1 cellular context compared by ENCODE assay signal in genomic region chr4:21529214-21529613, GRCh38.
TF ChIP-seq lines count a peak whose summit lies in the region.

No MANE protein-coding gene starts in this region.

TF ChIP-seq in HepG2, 621 proteins besides CTCF, POLR2A, EP300 and RAD21 (continued from another document):
- TF ChIP-seq ATF2 (CRISPR knock-in tag; IDR thresholded peaks at IDR 0.05) (no peak), ZNF614 (CRISPR knock-in tag; IDR thresholded peaks at IDR 0.05; ENCODE audit: borderline replicate concordance) (no peak), GATAD1 (CRISPR knock-in tag; IDR thresholded peaks at IDR 0.05) (no peak), ZNF337 (CRISPR knock-in tag; IDR thresholded peaks at IDR 0.05; ENCODE audit: borderline replicate concordance, low read depth) (no peak), HCFC1 (IDR thresholded peaks at IDR 0.05; ENCODE audit: low read depth, low read length) (no peak), ZNF296 (CRISPR knock-in tag; conservative IDR thresholded peaks at IDR 0.05) (no peak), NFYB (CRISPR knock-in tag; IDR thresholded peaks at IDR 0.05) (no peak), ZFP90 (CRISPR knock-in tag; IDR thresholded peaks at IDR 0.05; ENCODE audit: borderline replicate concordance) (no peak), ZNF773 (CRISPR knock-in tag; IDR thresholded peaks at IDR 0.05; ENCODE audit: borderline replicate concordance) (no peak), ZNF253 (CRISPR knock-in tag; IDR thresholded peaks at IDR 0.05; ENCODE audit: borderline replicate concordance) (no peak), ZNF713 (CRISPR knock-in tag; IDR thresholded peaks at IDR 0.05) (no peak)
- TF ChIP-seq, protein P1, sequence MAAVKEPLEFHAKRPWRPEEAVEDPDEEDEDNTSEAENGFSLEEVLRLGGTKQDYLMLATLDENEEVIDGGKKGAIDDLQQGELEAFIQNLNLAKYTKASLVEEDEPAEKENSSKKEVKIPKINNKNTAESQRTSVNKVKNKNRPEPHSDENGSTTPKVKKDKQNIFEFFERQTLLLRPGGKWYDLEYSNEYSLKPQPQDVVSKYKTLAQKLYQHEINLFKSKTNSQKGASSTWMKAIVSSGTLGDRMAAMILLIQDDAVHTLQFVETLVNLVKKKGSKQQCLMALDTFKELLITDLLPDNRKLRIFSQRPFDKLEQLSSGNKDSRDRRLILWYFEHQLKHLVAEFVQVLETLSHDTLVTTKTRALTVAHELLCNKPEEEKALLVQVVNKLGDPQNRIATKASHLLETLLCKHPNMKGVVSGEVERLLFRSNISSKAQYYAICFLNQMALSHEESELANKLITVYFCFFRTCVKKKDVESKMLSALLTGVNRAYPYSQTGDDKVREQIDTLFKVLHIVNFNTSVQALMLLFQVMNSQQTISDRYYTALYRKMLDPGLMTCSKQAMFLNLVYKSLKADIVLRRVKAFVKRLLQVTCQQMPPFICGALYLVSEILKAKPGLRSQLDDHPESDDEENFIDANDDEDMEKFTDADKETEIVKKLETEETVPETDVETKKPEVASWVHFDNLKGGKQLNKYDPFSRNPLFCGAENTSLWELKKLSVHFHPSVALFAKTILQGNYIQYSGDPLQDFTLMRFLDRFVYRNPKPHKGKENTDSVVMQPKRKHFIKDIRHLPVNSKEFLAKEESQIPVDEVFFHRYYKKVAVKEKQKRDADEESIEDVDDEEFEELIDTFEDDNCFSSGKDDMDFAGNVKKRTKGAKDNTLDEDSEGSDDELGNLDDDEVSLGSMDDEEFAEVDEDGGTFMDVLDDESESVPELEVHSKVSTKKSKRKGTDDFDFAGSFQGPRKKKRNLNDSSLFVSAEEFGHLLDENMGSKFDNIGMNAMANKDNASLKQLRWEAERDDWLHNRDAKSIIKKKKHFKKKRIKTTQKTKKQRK (IDR thresholded peaks at IDR 0.05; ENCODE audit: low read length) = no peak
- TF ChIP-seq, protein P2, sequence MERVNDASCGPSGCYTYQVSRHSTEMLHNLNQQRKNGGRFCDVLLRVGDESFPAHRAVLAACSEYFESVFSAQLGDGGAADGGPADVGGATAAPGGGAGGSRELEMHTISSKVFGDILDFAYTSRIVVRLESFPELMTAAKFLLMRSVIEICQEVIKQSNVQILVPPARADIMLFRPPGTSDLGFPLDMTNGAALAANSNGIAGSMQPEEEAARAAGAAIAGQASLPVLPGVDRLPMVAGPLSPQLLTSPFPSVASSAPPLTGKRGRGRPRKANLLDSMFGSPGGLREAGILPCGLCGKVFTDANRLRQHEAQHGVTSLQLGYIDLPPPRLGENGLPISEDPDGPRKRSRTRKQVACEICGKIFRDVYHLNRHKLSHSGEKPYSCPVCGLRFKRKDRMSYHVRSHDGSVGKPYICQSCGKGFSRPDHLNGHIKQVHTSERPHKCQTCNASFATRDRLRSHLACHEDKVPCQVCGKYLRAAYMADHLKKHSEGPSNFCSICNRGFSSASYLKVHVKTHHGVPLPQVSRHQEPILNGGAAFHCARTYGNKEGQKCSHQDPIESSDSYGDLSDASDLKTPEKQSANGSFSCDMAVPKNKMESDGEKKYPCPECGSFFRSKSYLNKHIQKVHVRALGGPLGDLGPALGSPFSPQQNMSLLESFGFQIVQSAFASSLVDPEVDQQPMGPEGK (CRISPR knock-in tag; IDR thresholded peaks at IDR 0.05) = no peak
- TF ChIP-seq, protein P3, sequence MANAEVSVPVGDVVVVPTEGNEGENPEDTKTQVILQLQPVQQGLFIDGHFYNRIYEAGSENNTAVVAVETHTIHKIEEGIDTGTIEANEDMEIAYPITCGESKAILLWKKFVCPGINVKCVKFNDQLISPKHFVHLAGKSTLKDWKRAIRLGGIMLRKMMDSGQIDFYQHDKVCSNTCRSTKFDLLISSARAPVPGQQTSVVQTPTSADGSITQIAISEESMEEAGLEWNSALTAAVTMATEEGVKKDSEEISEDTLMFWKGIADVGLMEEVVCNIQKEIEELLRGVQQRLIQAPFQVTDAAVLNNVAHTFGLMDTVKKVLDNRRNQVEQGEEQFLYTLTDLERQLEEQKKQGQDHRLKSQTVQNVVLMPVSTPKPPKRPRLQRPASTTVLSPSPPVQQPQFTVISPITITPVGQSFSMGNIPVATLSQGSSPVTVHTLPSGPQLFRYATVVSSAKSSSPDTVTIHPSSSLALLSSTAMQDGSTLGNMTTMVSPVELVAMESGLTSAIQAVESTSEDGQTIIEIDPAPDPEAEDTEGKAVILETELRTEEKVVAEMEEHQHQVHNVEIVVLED (CRISPR knock-in tag; IDR thresholded peaks at IDR 0.05; ENCODE audit: borderline replicate concordance) = no peak
